16 cellular contexts compared by ENCODE assay signal in genomic region chr1:61202854-61203603, GRCh38.
DNase-seq lines count a peak whose midpoint lies in the region; ATAC-seq and TF ChIP-seq lines count a peak whose summit lies in the region.
"Had no signal": no experiment of that assay in that cellular context is flagged by ENCODE, and none has a peak within 500 bp of the region (broad histone marks: within the 10 kb centered on the region; RNA-seq: fewer than 3 reads in every experiment).

No MANE protein-coding gene starts in this region.

- ATAC-seq in lower lobe of right lung (no peak), HG02870 (IDR thresholded peaks at IDR 0.05; ENCODE audit: unreplicated experiment) (no peak), HG02885 (IDR thresholded peaks at IDR 0.05; ENCODE audit: poor library complexity, unreplicated experiment) (no peak)
- ATAC-seq: GM12878; HCT116; natural killer cell; stimulated activated naive B cell treated with anti-CD40 and anti-IgM and Interleukin-4, amounts not matched to agents 10 μg/mL and 1 μg/mL and 100 μg/mL, for 72 hours had no signal

- intact Hi-C loops in lower lobe of right lung (cut with DNase I) = no loop called here
- intact Hi-C loops in thyroid gland (cut with DNase I) = no loop called here

- H3K36me3 ChIP-seq in MG63 (no peaks in the 10 kb centered on the region), lower lobe of right lung (no peaks in the 10 kb centered on the region), thyroid gland (no peaks in the 10 kb centered on the region)

- no peak for DNase-seq in MG63
- peak; percentile 49 for DNase-seq in epithelial cell of esophagus (ENCODE audit: low read depth)
- no peak for DNase-seq in lower lobe of right lung
- DNase-seq in thyroid gland = no peak
- no peak for DNase-seq in DMS79 (lab: John Stamatoyannopoulos, UW)
- DNase-seq in DMS53 treated with DMSO at 0.1 percent for 48 hours (lab: John Stamatoyannopoulos, UW; ENCODE audit: unreplicated experiment) = no peak
- DNase-seq: effector memory CD4-positive, alpha-beta T cell; immature natural killer cell; Karpas-422; natural killer cell; stimulated activated naive B cell treated with anti-CD40 and anti-IgM and Interleukin-4, amounts not matched to agents 10 μg/mL and 1 μg/mL and 100 μg/mL, for 72 hours; T-helper 9 cell had no signal

- 61 to 72% methylated on average over 11 of the region's 11 CpGs for WGBS in thyroid gland, 2 donors

- TF ChIP-seq POLR2A in thyroid gland (IDR thresholded peaks at IDR 0.05) = no peak

- H3K4me3 ChIP-seq in MG63 (peak overlapping the region; percentile 29), epithelial cell of esophagus (ENCODE audit: low read length) (peak overlapping the region; percentile 37), lower lobe of right lung (peak overlapping the region; percentile 9), thyroid gland (replicated peaks in 1 of 3) (no peak overlapping the region)
- H3K4me3 ChIP-seq: GM12878 had no signal

- no peaks in the 10 kb centered on the region for H3K4me1 ChIP-seq in lower lobe of right lung
- H3K4me1 ChIP-seq in thyroid gland = peaks cover 24 to 29% of the 10 kb centered on the region in 2 donors

- TF ChIP-seq CTCF in epithelial cell of esophagus (IDR thresholded peaks at IDR 0.05; ENCODE audit: insufficient read depth, low read depth, low read length, missing control alignments) (no peak), lower lobe of right lung (IDR thresholded peaks at IDR 0.05) (no peak), thyroid gland (IDR thresholded peaks at IDR 0.05) (no peak)

- H3K27me3 ChIP-seq in MG63 (no peaks in the 10 kb centered on the region), lower lobe of right lung (ENCODE audit: low read depth) (no peaks in the 10 kb centered on the region), thyroid gland (no peaks in the 10 kb centered on the region)

- H3K27ac ChIP-seq in lower lobe of right lung (peak overlapping the region; percentile 13), thyroid gland (peak overlapping the region; percentile 13 to 64 (median 46))

- H3K9me3 ChIP-seq in MG63 (no peaks in the 10 kb centered on the region), lower lobe of right lung (no peaks in the 10 kb centered on the region), thyroid gland (no peaks in the 10 kb centered on the region)

Comparison
In these comparisons a context has a peak if more than half of its experiments do, and no peak if none do; other contexts are left out.
1. H3K4me3 ChIP-seq: peak in MG63 (single experiment), epithelial cell of esophagus (single experiment) and lower lobe of right lung (single experiment); none in thyroid gland (0 of 3).